ENCODE assay signal across 8 cellular contexts in the genomic region with DNA sequence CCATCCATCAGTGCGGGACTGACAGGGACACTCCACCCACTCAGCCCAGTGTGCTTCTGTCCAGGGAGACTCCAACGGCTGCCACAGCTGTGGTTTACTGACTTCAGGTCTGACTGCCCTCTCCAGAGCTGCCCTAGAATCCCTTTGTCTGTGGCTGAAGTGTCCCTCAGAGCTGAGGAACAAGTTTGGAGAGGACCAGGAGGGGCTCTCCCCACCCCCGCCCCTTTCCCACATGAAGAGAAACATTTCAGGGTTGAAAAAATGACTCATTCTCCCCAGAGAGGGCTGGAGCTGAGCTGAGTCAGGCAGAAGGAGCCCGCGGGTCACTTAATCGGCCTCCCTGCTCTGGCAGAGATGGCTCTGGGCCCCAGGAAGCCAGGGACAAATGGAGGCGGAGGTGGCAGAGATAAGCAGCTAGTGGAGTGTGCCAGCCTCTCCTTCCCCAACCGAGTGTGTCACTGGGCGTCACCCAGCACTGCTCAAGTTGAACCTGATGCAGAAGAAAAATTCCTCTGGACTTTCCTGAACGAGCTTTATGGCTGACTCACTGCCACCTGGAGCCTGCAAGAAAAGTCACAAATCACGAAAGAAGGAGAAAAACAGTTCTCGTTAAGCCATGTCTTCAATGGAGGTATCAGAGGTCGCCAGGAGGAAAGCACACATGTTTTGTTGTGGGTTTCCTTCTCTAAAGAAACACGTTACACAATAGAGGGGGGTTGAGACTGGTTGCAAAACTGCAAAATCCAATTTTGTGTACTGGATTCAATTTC. TPM values are rescaled to one million over a fixed set of nuclear protein-coding genes. Genes with fewer than 3 reads are reported as not detected.
A peak's percentile ranks its signal among the peaks of the same experiment; 100 is the strongest.
DNase-seq lines count a peak whose midpoint lies in the region; ATAC-seq, FAIRE-seq and TF ChIP-seq lines count a peak whose summit lies in the region.

No MANE protein-coding gene starts in this region.

- H3K4me3 ChIP-seq in OCI-LY1 (ENCODE audit: low read depth, low read length, poor library complexity, severe bottlenecking): peak overlapping the region; percentile 4
- no peak overlapping the region for H3K4me3 ChIP-seq in transverse colon

- no peak for DNase-seq in GM19239 (ENCODE audit: insufficient read length, low spot score)
- DNase-seq in activated T-helper 1 cell treated with Interleukin-2 at 50 U/mL for 16 hours (ENCODE audit: low read depth): peak; percentile 41
- DNase-seq in fibroblast of the conjunctiva (ENCODE audit: low read depth): peak; percentile 73
- peak; percentile 94 for DNase-seq in posterior vena cava (ENCODE audit: low spot score)
- peak; percentile 83 for DNase-seq in transverse colon
- no peak for DNase-seq in NCI-H1436 treated with DMSO at 0.1 percent for 48 hours (lab: John Stamatoyannopoulos, UW)

- in situ Hi-C loops in transverse colon (cut with MboI; ENCODE audit: low pct_ligation_motif_present in 1 of 4, low pct_unique_long_range_greater_than_20kb in 1 of 4, low sequenced_read_pairs in 3 of 4): no loop called here

- TF ChIP-seq EP300 in transverse colon (IDR thresholded peaks at IDR 0.05; ENCODE audit: low read depth): no peak

- no peaks in the 10 kb centered on the region for H3K9me2 ChIP-seq in OCI-LY1 (ENCODE audit: low read depth, low read length)

- peak; percentile 29 for TF ChIP-seq POLR2A in transverse colon (IDR thresholded peaks at IDR 0.05)

- ATAC-seq in GM19463 (IDR thresholded peaks at IDR 0.05; ENCODE audit: unreplicated experiment): no peak

- H3K36me3 ChIP-seq in OCI-LY1 (ENCODE audit: insufficient read depth, low read length) (peaks cover 4% of the 10 kb centered on the region), transverse colon (no peaks in the 10 kb centered on the region)

- no peaks in the 10 kb centered on the region for H3K79me2 ChIP-seq in OCI-LY1 (ENCODE audit: insufficient read depth, low read length)

- H3K27me3 ChIP-seq in OCI-LY1 (ENCODE audit: insufficient read depth, low read length) (no peaks in the 10 kb centered on the region), transverse colon (no peaks in the 10 kb centered on the region)

- H3K9ac ChIP-seq in OCI-LY1 (ENCODE audit: low read length): peak overlapping the region; percentile 16; the same call in 1 of the 2 replicates

- intact Hi-C loops in posterior vena cava (cut with DNase I): no loop called here
- intact Hi-C loops in transverse colon (cut with DNase I; ENCODE audit: low total_unique reads): no loop called here

- FAIRE-seq in GM19239 (lab: Jason Lieb, UNC): peak; percentile 14

- H3F3A ChIP-seq in OCI-LY1 (ENCODE audit: insufficient read depth, low read length): no peaks in the 10 kb centered on the region

- 0 to 5% methylated on average over 5 to 14 of the region's 14 CpGs for WGBS in transverse colon (ENCODE audit: low coverage in 1 of 2), 2 donors

- no peak overlapping the region for H2AFZ ChIP-seq in OCI-LY1 (ENCODE audit: low read length)

- H3K4me2 ChIP-seq in OCI-LY1 (ENCODE audit: low read length): peak overlapping the region; percentile 47

- H3K27ac ChIP-seq in OCI-LY1 (ENCODE audit: low read depth, low read length, poor library complexity, severe bottlenecking) (peak overlapping the region; percentile 86), transverse colon (peak overlapping the region; percentile 73 to 90 (median 82))

- H3K4me1 ChIP-seq in OCI-LY1 (ENCODE audit: insufficient read depth, low read length, severe bottlenecking): peaks cover 63% of the 10 kb centered on the region
- H3K4me1 ChIP-seq in transverse colon: peaks cover 71 to 100% (median 78%) of the 10 kb centered on the region in 4 donors

- H3K9me3 ChIP-seq in OCI-LY1 (ENCODE audit: low read length) (no peaks in the 10 kb centered on the region), transverse colon (no peaks in the 10 kb centered on the region)

- no peak for TF ChIP-seq CTCF in OCI-LY1 (IDR thresholded peaks at IDR 0.05; ENCODE audit: low read length)
- no peak for TF ChIP-seq CTCF in transverse colon (IDR thresholded peaks at IDR 0.05)

- no peaks in the 10 kb centered on the region for H4K20me1 ChIP-seq in OCI-LY1 (ENCODE audit: insufficient read depth, low read length)

RNA-seq across cellular contexts. Expression of a gene that starts 34.3 kb away (rescaled TPM):
- total RNA-seq in posterior vena cava: 100 to 1,000 TPM; 108 to 120 TPM
- total RNA-seq in transverse colon: 100 to 1,000 TPM in 3 of 4 donors, 10 to 100 TPM in 1; 55.9 to 149 (median 112) TPM

Comparison
In these comparisons a context has a peak if more than half of its experiments do, and no peak if none do; other contexts are left out.
1. DNase-seq: peak in activated T-helper 1 cell treated with Interleukin-2 at 50 U/mL for 16 hours (single experiment), fibroblast of the conjunctiva (single experiment), posterior vena cava (single experiment) and transverse colon (single experiment); none in GM19239 (single experiment) and NCI-H1436 treated with DMSO at 0.1 percent for 48 hours (single experiment).